8 cellular contexts compared by ENCODE assay signal in genomic region chr14:23286904-23287479, GRCh38. TPM values are rescaled to one million over a fixed set of nuclear protein-coding genes. Genes with fewer than 3 reads are reported as not detected.
A peak's percentile ranks its signal among the peaks of the same experiment; 100 is the strongest.
DNase-seq lines count a peak whose midpoint lies in the region; ATAC-seq and TF ChIP-seq lines count a peak whose summit lies in the region.

No MANE protein-coding gene starts in this region.

- no peaks in the 10 kb centered on the region for H3K27me3 Mint-ChIP-seq in neural progenitor cell (ENCODE audit: insufficient read depth, low read depth)

- H3K4me3 ChIP-seq in NB4 (ENCODE audit: low read depth, low read length) (peak overlapping the region; percentile 76), neural progenitor cell (peak overlapping the region; percentile 86)
- peak overlapping the region; percentile 81 for H3K4me3 ChIP-seq in effector memory CD4-positive, alpha-beta T cell (ENCODE audit: insufficient read depth, low read depth, low read length, poor library complexity, severe bottlenecking)

- H3K4me1 ChIP-seq in effector memory CD4-positive, alpha-beta T cell (ENCODE audit: control insufficient read depth, insufficient read depth, low read length, poor library complexity, severe bottlenecking) = peaks cover 6% of the 10 kb centered on the region
- H3K4me1 ChIP-seq in neural progenitor cell = peaks cover 19% of the 10 kb centered on the region

- no peaks in the 10 kb centered on the region for H3K36me3 Mint-ChIP-seq in neural progenitor cell

- DNase-seq in NB4 (ENCODE audit: low read depth) = no peak
- no peak for DNase-seq in effector memory CD4-positive, alpha-beta T cell
- DNase-seq in neural progenitor cell (ENCODE audit: low spot score) = no peak
- DNase-seq in NAMALWA (ENCODE audit: low spot score) = no peak
- DNase-seq in kidney glomerular epithelial cell (lab: John Stamatoyannopoulos, UW) = no peak

- peak overlapping the region; percentile 19 for H3K9ac ChIP-seq in neural progenitor cell

- H2AFZ ChIP-seq in neural progenitor cell (replicated peaks) = peak overlapping the region; percentile 38

- peaks cover 21% of the 10 kb centered on the region for H3K4me1 Mint-ChIP-seq in neural progenitor cell

- peaks cover 39% of the 10 kb centered on the region for H3K79me2 ChIP-seq in neural progenitor cell (ENCODE audit: low read depth)

- H3K4me2 ChIP-seq in neural progenitor cell = peak overlapping the region; percentile 76

- ATAC-seq in GM18867 (IDR thresholded peaks at IDR 0.05; ENCODE audit: unreplicated experiment) (no peak), GM18498 (IDR thresholded peaks at IDR 0.05; ENCODE audit: unreplicated experiment) (no peak)

- no peaks in the 10 kb centered on the region for H3K27me3 ChIP-seq in effector memory CD4-positive, alpha-beta T cell (replicated peaks; ENCODE audit: control insufficient read depth, insufficient read depth, low read length, poor library complexity, severe bottlenecking)
- peaks cover 45% of the 10 kb centered on the region for H3K27me3 ChIP-seq in neural progenitor cell

- peaks cover 21% of the 10 kb centered on the region for H3F3A ChIP-seq in neural progenitor cell (ENCODE audit: low read depth)

- TF ChIP-seq CTCF in C4-2B (conservative IDR thresholded peaks at IDR 0.05) = no peak
- no peak for TF ChIP-seq CTCF in NB4 (IDR thresholded peaks at IDR 0.05; ENCODE audit: low read depth, low read length)
- no peak for TF ChIP-seq CTCF in neural progenitor cell (IDR thresholded peaks at IDR 0.05)

- H3K4me3 Mint-ChIP-seq in neural progenitor cell = peak overlapping the region; percentile 99

- H3K36me3 ChIP-seq in effector memory CD4-positive, alpha-beta T cell (ENCODE audit: control insufficient read depth, insufficient read depth, low read length) = no peaks in the 10 kb centered on the region
- no peaks in the 10 kb centered on the region for H3K36me3 ChIP-seq in neural progenitor cell

- peaks cover 4% of the 10 kb centered on the region for H4K20me1 ChIP-seq in neural progenitor cell (ENCODE audit: low read depth)

- H3K9me3 ChIP-seq in effector memory CD4-positive, alpha-beta T cell (ENCODE audit: control insufficient read depth, low read length) = no peaks in the 10 kb centered on the region
- H3K9me3 ChIP-seq in neural progenitor cell (ENCODE audit: low read depth) = no peaks in the 10 kb centered on the region

- TF ChIP-seq POLR2A in NB4 (IDR thresholded peaks at IDR 0.05; ENCODE audit: extremely low read depth, insufficient read length) = no peak

- H3K27ac ChIP-seq in C4-2B = peak overlapping the region; percentile 90
- peak overlapping the region; percentile 70 for H3K27ac ChIP-seq in effector memory CD4-positive, alpha-beta T cell (ENCODE audit: insufficient read depth, low read length, poor library complexity, severe bottlenecking)
- H3K27ac ChIP-seq in neural progenitor cell = peak overlapping the region; percentile 84

- H3K27ac Mint-ChIP-seq in neural progenitor cell = peak overlapping the region; percentile 100

- H3K9me3 Mint-ChIP-seq in neural progenitor cell = no peaks in the 10 kb centered on the region

RNA-seq across cellular contexts. Expression of gene HOMEZ, which starts 1.1 kb away (rescaled TPM):
- 21.0 and 22.7 TPM in 2 replicates for total RNA-seq in neural progenitor cell (ENCODE audit: low replicate concordance)

RNA-seq across cellular contexts. Expression of gene PPP1R3E, which starts 15.7 kb away (rescaled TPM):
- total RNA-seq in neural progenitor cell (ENCODE audit: low replicate concordance) = 6.3 and 10.6 TPM in 2 replicates

RNA-seq across cellular contexts. Expression of gene BCL2L2, which starts 19.6 kb away (rescaled TPM):
- 14.9 and 18.0 TPM in 2 replicates for total RNA-seq in neural progenitor cell (ENCODE audit: low replicate concordance)

RNA-seq across cellular contexts. Expression of gene PABPN1, which starts 34.3 kb away (rescaled TPM):
- 264 and 298 TPM in 2 replicates for total RNA-seq in neural progenitor cell (ENCODE audit: low replicate concordance)

RNA-seq across cellular contexts. Expression of gene RNF212B, which starts 49.3 kb away (rescaled TPM):
- total RNA-seq in neural progenitor cell (ENCODE audit: low replicate concordance) = 0.50 TPM in 1 of 2 replicates, not detected in the other
